Comparison of ENCODE assay signal across 24 cellular contexts in the genomic region with DNA sequence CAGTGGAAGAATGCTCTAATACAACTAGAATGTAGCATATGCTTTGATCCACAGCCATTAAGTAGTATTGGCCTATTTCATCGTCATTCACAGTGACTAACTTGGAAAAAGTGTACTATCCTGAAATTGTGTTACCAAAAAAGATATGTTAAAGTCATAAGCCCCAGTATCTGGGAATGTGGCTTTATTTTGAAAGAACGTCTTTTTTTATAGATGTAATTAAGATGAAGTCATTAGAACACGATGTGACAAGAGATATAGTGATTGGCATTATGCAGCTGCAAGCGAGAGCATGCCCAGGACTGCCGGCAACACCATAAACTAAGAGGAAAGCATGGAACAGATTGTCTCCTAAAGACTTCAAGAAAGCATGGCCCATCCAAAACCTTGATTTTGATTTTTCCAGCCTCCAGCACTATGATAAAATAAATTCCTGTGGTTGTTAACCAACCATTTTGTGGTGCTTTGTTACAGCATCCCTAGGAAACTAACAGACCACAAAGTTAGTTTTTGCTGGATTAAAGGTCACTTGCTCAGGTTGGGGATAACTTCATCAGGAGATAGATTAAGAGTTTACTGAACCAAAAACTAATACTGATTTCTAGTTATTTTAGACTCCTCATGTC.
DNase-seq lines count a peak whose midpoint lies in the region; ATAC-seq and TF ChIP-seq lines count a peak whose summit lies in the region.
"Had no signal": no experiment of that assay in that cellular context is flagged by ENCODE, and none has a peak within 500 bp of the region (broad histone marks: within the 10 kb centered on the region; RNA-seq: fewer than 3 reads in every experiment).

No MANE protein-coding gene starts in this region.

- no peak for TF ChIP-seq POLR2A in vagina (IDR thresholded peaks at IDR 0.05)

- H3K9ac ChIP-seq in mammary epithelial cell (ENCODE audit: insufficient read depth, low read length) = no peak overlapping the region

- H3K4me1 ChIP-seq in mammary epithelial cell (ENCODE audit: insufficient read depth, low read length) (peaks cover 18% of the 10 kb centered on the region), foreskin keratinocyte (peaks cover 11% of the 10 kb centered on the region), vagina (no peaks in the 10 kb centered on the region)
- H3K4me1 ChIP-seq: BE2C, Caco-2 had no signal

- H3K27me3 ChIP-seq in mammary epithelial cell (ENCODE audit: insufficient read depth, low read length) (no peaks in the 10 kb centered on the region), foreskin keratinocyte (no peaks in the 10 kb centered on the region), vagina (no peaks in the 10 kb centered on the region)
- H3K27me3 ChIP-seq: BE2C had no signal

- H3K4me2 ChIP-seq in mammary epithelial cell (ENCODE audit: insufficient read depth, low read depth, low read length) = peak overlapping the region; percentile 15

- TF ChIP-seq CTCF in mammary epithelial cell (conservative IDR thresholded peaks at IDR 0.05 in 1 of 2, IDR thresholded peaks at IDR 0.05 in 1 of 2; ENCODE audit: extremely low read depth in 1 of 2, insufficient read depth in 1 of 2, low read depth in 1 of 2, low read length in 2 of 2) (no peak), foreskin keratinocyte (conservative IDR thresholded peaks at IDR 0.05) (no peak), vagina (IDR thresholded peaks at IDR 0.05) (no peak)

- in situ Hi-C loops in mammary epithelial cell (cut with MboI; ENCODE audit: low sequenced_read_pairs in 2 of 2) = no loop called here

- dilution Hi-C loops in mammary epithelial cell (cut with HindIII; ENCODE audit: low sequenced_read_pairs) = no loop called here

- peak overlapping the region; percentile 6 for H3K27ac ChIP-seq in mammary epithelial cell (ENCODE audit: insufficient read depth, low read depth, low read length)
- H3K27ac ChIP-seq in foreskin keratinocyte = no peak overlapping the region
- H3K27ac ChIP-seq in vagina = no peak overlapping the region
- H3K27ac ChIP-seq: SK-N-MC had no signal

- peak; percentile 17 for DNase-seq in AG20443 (ENCODE audit: low spot score)
- peak; percentile 52 for DNase-seq in M059J (ENCODE audit: low read depth)
- DNase-seq in mammary epithelial cell = peak; percentile 84
- DNase-seq in foreskin keratinocyte = peak; percentile 96
- no peak for DNase-seq in COLO668 (lab: John Stamatoyannopoulos, UW; ENCODE audit: unreplicated experiment)
- DNase-seq in vagina (ENCODE audit: extremely low spot score in 2 of 2) = no peak
- DNase-seq in HuH-7 (ENCODE audit: low spot score) = no peak
- DNase-seq: BE2C; Caco-2; CD4-positive, CD25-positive, alpha-beta regulatory T cell; DMS 273 treated with DMSO at 0.1 percent for 48 hours; DND-41; H7; Kasumi-1; MM.1S; NCI-H1048; NCI-H1417 treated with DMSO at 0.1 percent for 48 hours; NCI-H187; NCI-H446; NCI-H526; SHP77 treated with DMSO at 0.1 percent for 48 hours; SW 1271 had no signal

- CTCF ChIA-PET in mammary epithelial cell (lab: Charles Lee; ENCODE audit: low non-redundant PET) = no interaction called here

- 6% methylated on average over 4 of the region's 5 CpGs for WGBS in mammary epithelial cell (ENCODE audit: low coverage, missing lambda C conversion rate)

- H3K36me3 ChIP-seq in mammary epithelial cell (ENCODE audit: insufficient read depth, low read length) (no peaks in the 10 kb centered on the region), vagina (no peaks in the 10 kb centered on the region)
- H3K36me3 ChIP-seq: BE2C had no signal

- H3K9me3 ChIP-seq in mammary epithelial cell (replicated peaks; ENCODE audit: insufficient read depth, low read length) (peaks cover 11% of the 10 kb centered on the region), vagina (no peaks in the 10 kb centered on the region)
- H3K9me3 ChIP-seq: BE2C, Caco-2 had no signal

- no peak overlapping the region for H3K4me3 ChIP-seq in mammary epithelial cell (replicated peaks in 1 of 3; ENCODE audit: insufficient read depth in 1 of 3, low read depth in 2 of 3, low read length in 3 of 3)
- H3K4me3 ChIP-seq in vagina = no peak overlapping the region
- H3K4me3 ChIP-seq: SK-N-MC had no signal

- H4K20me1 ChIP-seq in mammary epithelial cell (ENCODE audit: insufficient read depth, low read length) = no peaks in the 10 kb centered on the region

- no peak overlapping the region for H2AFZ ChIP-seq in mammary epithelial cell (ENCODE audit: low read depth, low read length)

- BruUV-seq in mammary epithelial cell (replicated peaks; lab: Mats Ljungman, UMichigan) = no TSS peak

- no peaks in the 10 kb centered on the region for H3K79me2 ChIP-seq in mammary epithelial cell (ENCODE audit: insufficient read depth, low read length)

- intact Hi-C loops in mammary epithelial cell (cut with micrococcal nuclease) = loop anchor here (1.0 to 10.0 kb wide), 2 partner anchors 92 to 135 kb away; no protein-coding TSS in a partner anchor
- intact Hi-C loops in vagina (cut with DNase I) = no loop called here

- ATAC-seq in foreskin keratinocyte (peak; percentile 69), GM21367 (IDR thresholded peaks at IDR 0.05; ENCODE audit: unreplicated experiment) (no peak)

Comparison
In these comparisons a context has a peak if more than half of its experiments do, and no peak if none do; other contexts are left out.
1. DNase-seq: peak in AG20443 (single experiment), M059J (single experiment), mammary epithelial cell (single experiment) and foreskin keratinocyte (2 of 2); none in COLO668 (single experiment), vagina (0 of 2) and HuH-7 (single experiment).